In genomic region chr10:101272229-101272868, GRCh38 we compare ENCODE assay signal across 8 cellular contexts. TPM values are rescaled to one million over a fixed set of nuclear protein-coding genes. Genes with fewer than 3 reads are reported as not detected.
A peak's percentile ranks its signal among the peaks of the same experiment; 100 is the strongest.
DNase-seq lines count a peak whose midpoint lies in the region; ATAC-seq and TF ChIP-seq lines count a peak whose summit lies in the region.

No MANE protein-coding gene starts in this region.

- H3K27ac Mint-ChIP-seq in activated CD4-positive, alpha-beta T cell treated with anti-CD3 and anti-CD28 coated beads, Interleukin-2, amount 10 ng/mL, durations not matched to agents 24 days and 14 days, result no peak overlapping the region

- H3K27ac ChIP-seq in coronary artery (no peak overlapping the region), lower lobe of right lung (no peak overlapping the region)

- no peaks in the 10 kb centered on the region for H3K9me3 ChIP-seq in lower lobe of right lung

- no peak overlapping the region for H3K4me3 ChIP-seq in coronary artery
- no peak overlapping the region for H3K4me3 ChIP-seq in lower lobe of right lung

- peaks cover 19% of the 10 kb centered on the region for H3K27me3 Mint-ChIP-seq in activated CD4-positive, alpha-beta T cell treated with anti-CD3 and anti-CD28 coated beads, Interleukin-2, amount 10 ng/mL, durations not matched to agents 24 days and 14 days

- H3K4me1 Mint-ChIP-seq in activated CD4-positive, alpha-beta T cell treated with anti-CD3 and anti-CD28 coated beads, Interleukin-2, amount 10 ng/mL, durations not matched to agents 24 days and 14 days, result no peaks in the 10 kb centered on the region

- H3K36me3 ChIP-seq in lower lobe of right lung, result no peaks in the 10 kb centered on the region

- H3K9me3 Mint-ChIP-seq in activated CD4-positive, alpha-beta T cell treated with anti-CD3 and anti-CD28 coated beads, Interleukin-2, amount 10 ng/mL, durations not matched to agents 24 days and 14 days, result no peaks in the 10 kb centered on the region

- H3K4me1 ChIP-seq in lower lobe of right lung, result no peaks in the 10 kb centered on the region

- TF ChIP-seq CTCF in coronary artery (IDR thresholded peaks at IDR 0.05) (peak; percentile 66), lower lobe of right lung (IDR thresholded peaks at IDR 0.05) (peak; percentile 78)

- H3K4me3 Mint-ChIP-seq in activated CD4-positive, alpha-beta T cell treated with anti-CD3 and anti-CD28 coated beads, Interleukin-2, amount 10 ng/mL, durations not matched to agents 24 days and 14 days, result no peak overlapping the region

- ATAC-seq in GM19351 (IDR thresholded peaks at IDR 0.05; ENCODE audit: unreplicated experiment) (peak; percentile 51), lower lobe of right lung (peak; percentile 77 to 81), GM21390 (IDR thresholded peaks at IDR 0.05; ENCODE audit: unreplicated experiment) (no peak)

- peaks cover 7% of the 10 kb centered on the region for H3K27me3 ChIP-seq in lower lobe of right lung (ENCODE audit: low read depth)

- intact Hi-C loops in activated CD4-positive, alpha-beta T cell treated with anti-CD3 and anti-CD28 coated beads, Interleukin-2, amount 10 ng/mL, durations not matched to agents 24 days and 14 days (cut with micrococcal nuclease), result loop anchor here (2.0 kb wide), 2 partner anchors 170 to 298 kb away; no protein-coding TSS in a partner anchor
- intact Hi-C loops in lower lobe of right lung (cut with DNase I), result no loop called here

- peak; percentile 87 for DNase-seq in AG08396 (ENCODE audit: low spot score)
- DNase-seq in NCI-H345 (lab: John Stamatoyannopoulos, UW), result peak; percentile 44
- DNase-seq in activated CD4-positive, alpha-beta T cell treated with anti-CD3 and anti-CD28 coated beads, Interleukin-2, amount 10 ng/mL, durations not matched to agents 24 days and 14 days, result peak; percentile 87
- no peak for DNase-seq in coronary artery (ENCODE audit: low spot score)
- DNase-seq in lower lobe of right lung, result no peak
- DNase-seq in stimulated activated CD8-positive, alpha-beta memory T cell treated with anti-CD3 and anti-CD28 coated beads, Interleukin-15, amount 100 ng/mL, for 24 hours (ENCODE audit: low read depth), result peak; percentile 13

- H3K36me3 Mint-ChIP-seq in activated CD4-positive, alpha-beta T cell treated with anti-CD3 and anti-CD28 coated beads, Interleukin-2, amount 10 ng/mL, durations not matched to agents 24 days and 14 days (ENCODE audit: low read depth), result no peaks in the 10 kb centered on the region

RNA-seq across cellular contexts. Expression of gene LBX1, which starts 43.1 kb away (rescaled TPM):
- total RNA-seq in activated CD4-positive, alpha-beta T cell treated with anti-CD3 and anti-CD28 coated beads, Interleukin-2, amount 10 ng/mL, durations not matched to agents 24 days and 14 days, result not detected in 2 replicates
- not detected for total RNA-seq in lower lobe of right lung

Comparison
In these comparisons a context has a peak if more than half of its experiments do, and no peak if none do; other contexts are left out.
1. DNase-seq: peak in AG08396 (single experiment), NCI-H345 (single experiment), activated CD4-positive, alpha-beta T cell treated with anti-CD3 and anti-CD28 coated beads, Interleukin-2, amount 10 ng/mL, durations not matched to agents 24 days and 14 days (single experiment) and stimulated activated CD8-positive, alpha-beta memory T cell treated with anti-CD3 and anti-CD28 coated beads, Interleukin-15, amount 100 ng/mL, for 24 hours (single experiment); none in coronary artery (single experiment) and lower lobe of right lung (single experiment).